ENCODE assay signal across 2 cellular contexts in genomic region chr20:32592022-32592421, GRCh38.
TF ChIP-seq lines count a peak whose summit lies in the region.

No MANE protein-coding gene starts in this region.

TF ChIP-seq in GM23338, 12 proteins besides CTCF, POLR2A, EP300 and RAD21:
- TF ChIP-seq ZNF462 (CRISPR knock-in tag; IDR thresholded peaks at IDR 0.05) (no peak), EZH2phosphoT487 (IDR thresholded peaks at IDR 0.05; ENCODE audit: unreplicated experiment) (no peak), CREB1 (CRISPR knock-in tag; IDR thresholded peaks at IDR 0.05; ENCODE audit: low read depth) (no peak), NANOG (IDR thresholded peaks at IDR 0.05; ENCODE audit: borderline replicate concordance) (no peak), POLR2AphosphoS5 (IDR thresholded peaks at IDR 0.05; ENCODE audit: low read depth) (no peak), ZNF331 (CRISPR knock-in tag; IDR thresholded peaks at IDR 0.05; ENCODE audit: low read depth) (no peak), EZH2 (IDR thresholded peaks at IDR 0.05; ENCODE audit: low read depth, unreplicated experiment) (no peak), ZNF114 (CRISPR knock-in tag; IDR thresholded peaks at IDR 0.05) (no peak), JUNB (IDR thresholded peaks at IDR 0.05; ENCODE audit: unreplicated experiment) (no peak), STAT1 (IDR thresholded peaks at IDR 0.05; ENCODE audit: unreplicated experiment) (no peak), REST (IDR thresholded peaks at IDR 0.05; ENCODE audit: unreplicated experiment) (no peak), ETS1 (IDR thresholded peaks at IDR 0.05) (no peak)

TF ChIP-seq in K562, 482 proteins besides CTCF, POLR2A, EP300 and RAD21:
- TF ChIP-seq E2F4 (CRISPR knock-in tag; IDR thresholded peaks at IDR 0.05; ENCODE audit: low read depth) (no peak), ZNF318 (IDR thresholded peaks at IDR 0.05; ENCODE audit: borderline replicate concordance in 1 of 2, low read depth in 1 of 2) (no peak), ZKSCAN1 (IDR thresholded peaks at IDR 0.05; ENCODE audit: low read depth, low read length) (peak; percentile 89)
